ENCODE assay signal across 1 cellular context in the genomic region with DNA sequence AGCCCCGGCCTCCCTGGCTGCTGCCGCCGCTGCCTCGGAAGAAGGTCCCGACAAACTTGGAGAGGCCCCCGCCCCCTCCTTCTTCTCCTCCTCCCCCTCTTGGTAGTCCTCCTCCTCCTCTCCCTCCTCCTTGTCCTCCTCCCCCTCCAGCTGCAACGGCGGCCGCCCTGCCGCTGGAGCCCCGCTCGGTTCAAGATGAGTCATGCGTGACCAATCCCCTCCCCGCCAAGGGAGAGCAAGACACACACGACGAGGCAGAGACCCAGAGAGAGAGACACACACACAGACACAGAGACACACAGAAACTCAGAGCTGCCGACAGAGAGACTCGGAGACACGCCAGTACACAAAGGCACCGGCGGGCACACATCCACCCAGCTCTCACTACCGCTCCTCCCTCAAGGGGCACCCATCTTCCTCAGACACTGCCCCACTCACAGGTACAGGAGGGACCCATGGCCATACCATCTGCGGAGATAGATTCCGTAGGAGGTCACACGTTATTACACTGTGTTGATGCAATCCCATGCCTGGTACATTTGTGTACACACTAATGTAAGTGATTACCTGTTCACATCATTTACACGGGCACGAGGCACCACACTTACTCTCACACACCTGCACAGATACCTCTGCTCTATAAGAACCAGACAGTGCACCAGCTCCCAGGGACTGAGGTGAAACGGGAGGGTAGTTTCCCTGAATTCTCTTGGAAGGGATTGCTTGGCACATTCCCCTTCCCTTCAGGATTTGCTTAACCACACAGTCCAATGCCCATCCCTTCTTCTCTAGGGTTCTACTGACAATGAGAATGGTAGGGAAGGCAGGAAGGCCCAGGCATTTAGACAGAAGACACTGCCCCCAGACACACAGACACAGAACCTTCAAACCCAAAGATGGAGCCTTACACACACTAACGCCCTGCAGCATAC.
TF ChIP-seq lines count a peak whose summit lies in the region.

A gene (minus strand): TSS at position 52 of the 932 bp plus-strand sequence. CDS start 217 bp downstream, outside the sequence.

TF ChIP-seq in endothelial cell of umbilical vein, 7 proteins besides CTCF, POLR2A, EP300 and RAD21 (continued from another document):
- TF ChIP-seq, protein P1, sequence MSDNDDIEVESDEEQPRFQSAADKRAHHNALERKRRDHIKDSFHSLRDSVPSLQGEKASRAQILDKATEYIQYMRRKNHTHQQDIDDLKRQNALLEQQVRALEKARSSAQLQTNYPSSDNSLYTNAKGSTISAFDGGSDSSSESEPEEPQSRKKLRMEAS (IDR thresholded peaks at IDR 0.05; ENCODE audit: insufficient read depth, insufficient read length): no peak
